Comparison of ENCODE assay signal across 9 cellular contexts in the genomic region with DNA sequence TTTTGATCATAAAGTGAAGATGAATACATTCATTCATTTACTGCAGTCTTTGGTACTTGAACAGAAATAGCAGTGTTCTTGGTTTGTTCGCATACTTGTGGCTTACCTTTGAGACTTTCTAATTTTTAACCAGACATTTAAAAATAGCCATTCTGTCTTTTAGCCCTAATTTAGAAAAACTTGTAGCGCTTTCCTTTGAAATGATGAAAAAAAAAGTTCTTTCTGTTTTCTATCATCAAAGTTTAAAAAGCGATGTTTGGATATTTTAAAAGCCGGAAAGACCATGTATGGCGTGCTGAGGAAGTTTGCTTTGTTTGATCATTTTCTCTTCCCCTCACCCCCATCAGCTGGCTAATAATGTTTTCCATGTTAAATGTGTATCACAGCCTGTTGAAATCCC.
A peak's percentile ranks its signal among the peaks of the same experiment; 100 is the strongest.
DNase-seq lines count a peak whose midpoint lies in the region; ATAC-seq and TF ChIP-seq lines count a peak whose summit lies in the region.
"Had no signal": no experiment of that assay in that cellular context is flagged by ENCODE, and none has a peak within 500 bp of the region (broad histone marks: within the 10 kb centered on the region; RNA-seq: fewer than 3 reads in every experiment).

No MANE protein-coding gene starts in this region.

- peaks cover 6% of the 10 kb centered on the region for H3K4me1 Mint-ChIP-seq in CD4-positive, alpha-beta T cell (ENCODE audit: low read depth)

- CTCF ChIA-PET in CD4-positive, alpha-beta T cell (lab: Charles Lee): no interaction called here

- ATAC-seq in GM18861 (IDR thresholded peaks at IDR 0.05; ENCODE audit: unreplicated experiment): peak; percentile 70
- ATAC-seq in HG02852 (IDR thresholded peaks at IDR 0.05; ENCODE audit: unreplicated experiment): peak; percentile 66
- no peak for ATAC-seq in left lobe of liver
- no peak for ATAC-seq in CD4-positive, alpha-beta T cell (ENCODE audit: poor library complexity)

- H3K9me3 ChIP-seq in skeletal muscle tissue (ENCODE audit: control insufficient read depth in 3 of 3, low read length in 3 of 3): peaks cover 0 to 5% (median 0%) of the 10 kb centered on the region in 3 donors
- no peaks in the 10 kb centered on the region for H3K9me3 ChIP-seq in CD4-positive, alpha-beta T cell (ENCODE audit: control insufficient read depth, low read length)

- H3K9me3 Mint-ChIP-seq in CD4-positive, alpha-beta T cell: no peaks in the 10 kb centered on the region

- peaks cover 27 to 42% (median 33%) of the 10 kb centered on the region in 3 donors for H3K4me1 ChIP-seq in skeletal muscle tissue (ENCODE audit: control insufficient read depth in 3 of 3, insufficient read depth in 3 of 3, low read length in 3 of 3)

- no peaks in the 10 kb centered on the region for H3K27me3 Mint-ChIP-seq in CD4-positive, alpha-beta T cell

- peak overlapping the region; percentile 92 for H3K27ac ChIP-seq in skeletal muscle tissue (ENCODE audit: low read depth, low read length)
- no peak overlapping the region for H3K27ac ChIP-seq in CD4-positive, alpha-beta T cell (ENCODE audit: low read depth, low read length)
- H3K27ac ChIP-seq: SK-N-MC had no signal

- H3K27ac Mint-ChIP-seq in CD4-positive, alpha-beta T cell: no peak overlapping the region

- POLR2A ChIA-PET in CD4-positive, alpha-beta T cell (lab: Charles Lee): no interaction called here

- DNase-seq in amniotic epithelial cell (ENCODE audit: low read depth) (peak; percentile 50), NCI-H1048 (lab: John Stamatoyannopoulos, UW) (no peak), left lobe of liver (ENCODE audit: low spot score) (no peak)
- DNase-seq in CD4-positive, alpha-beta T cell: no peak
- DNase-seq: activated CD8-positive, alpha-beta memory T cell treated with anti-CD3 and anti-CD28 coated beads for 24 hours had no signal

- H3K9ac ChIP-seq in skeletal muscle tissue (ENCODE audit: low read depth in 1 of 3, low read length in 3 of 3): peak overlapping the region in 1 of 3 donors; percentile 75

- no peaks in the 10 kb centered on the region for H3K36me3 ChIP-seq in skeletal muscle tissue (ENCODE audit: control insufficient read depth in 3 of 3, insufficient read depth in 3 of 3, low read length in 3 of 3)

- H3K4me3 ChIP-seq in skeletal muscle tissue (ENCODE audit: low read length in 3 of 3): no peak overlapping the region
- H3K4me3 ChIP-seq: SK-N-MC had no signal

- H3K27me3 ChIP-seq in skeletal muscle tissue (ENCODE audit: control insufficient read depth in 3 of 3, insufficient read depth in 3 of 3, low read length in 3 of 3): no peaks in the 10 kb centered on the region
- H3K27me3 ChIP-seq in CD4-positive, alpha-beta T cell (ENCODE audit: control insufficient read depth, insufficient read depth, low read length): no peaks in the 10 kb centered on the region

- H3K36me3 Mint-ChIP-seq in CD4-positive, alpha-beta T cell (ENCODE audit: low read depth): peaks cover 7% of the 10 kb centered on the region

- intact Hi-C loops in CD4-positive, alpha-beta T cell (cut with DNase I, micrococcal nuclease): no loop called here

- no peak overlapping the region for H3K4me3 Mint-ChIP-seq in CD4-positive, alpha-beta T cell

- TF ChIP-seq CTCF in CD4-positive, alpha-beta T cell (IDR thresholded peaks at IDR 0.05): no peak

Comparison
In these comparisons a context has a peak if more than half of its experiments do, and no peak if none do; other contexts are left out.
1. ATAC-seq: peak in GM18861 (single experiment) and HG02852 (single experiment); none in left lobe of liver (single experiment) and CD4-positive, alpha-beta T cell (single experiment).